ENCODE assay signal across 34 cellular contexts in genomic region chr3:32308378-32308777, GRCh38.
A peak's percentile ranks its signal among the peaks of the same experiment; 100 is the strongest.
DNase-seq lines count a peak whose midpoint lies in the region; ATAC-seq, FAIRE-seq and TF ChIP-seq lines count a peak whose summit lies in the region.
"Had no signal": no experiment of that assay in that cellular context is flagged by ENCODE, and none has a peak within 500 bp of the region (broad histone marks: within the 10 kb centered on the region; RNA-seq: fewer than 3 reads in every experiment).

No MANE protein-coding gene starts in this region.

- H3K36me3 ChIP-seq in HepG2 (replicated peaks in 1 of 2; ENCODE audit: control insufficient read depth in 1 of 2, insufficient read depth in 2 of 2, low read length in 2 of 2) (no peaks in the 10 kb centered on the region), right lobe of liver (no peaks in the 10 kb centered on the region), K562 (ENCODE audit: control insufficient read depth, insufficient read depth, low read length) (no peaks in the 10 kb centered on the region), neural progenitor cell (no peaks in the 10 kb centered on the region)
- H3K36me3 ChIP-seq: BE2C; BLaER1; BLaER1 treated with 17β-estradiol and CSF1 and Interleukin-3, amounts not matched to agents 10 nM and 100 nM had no signal

- 98% methylated on average over 4 of the region's 4 CpGs for WGBS in HepG2 (ENCODE audit: low lambda C conversion rate)
- WGBS in right lobe of liver (ENCODE audit: insufficient coverage, low coverage, low lambda C conversion rate, missing lambda C conversion rate) = 91% methylated on average over 4 of the region's 4 CpGs
- WGBS in K562 (ENCODE audit: insufficient coverage, low coverage, missing lambda C conversion rate) = 0% methylated on average over 4 of the region's 4 CpGs

- no peaks in the 10 kb centered on the region for H3K36me3 Mint-ChIP-seq in neural progenitor cell
- H3K36me3 Mint-ChIP-seq: CD14-positive monocyte; CD8-positive, alpha-beta T cell had no signal

- TF ChIP-seq CTCF in HepG2 (CRISPR knock-in tag; IDR thresholded peaks at IDR 0.05) = no peak
- TF ChIP-seq CTCF in right lobe of liver (IDR thresholded peaks at IDR 0.05) = no peak
- no peak for TF ChIP-seq CTCF in K562 (IDR thresholded peaks at IDR 0.05 in 2 of 3, conservative IDR thresholded peaks at IDR 0.05 in 1 of 3; ENCODE audit: insufficient read depth in 2 of 3, low read depth in 1 of 3, low read length in 3 of 3)
- no peak for TF ChIP-seq CTCF in neural progenitor cell (IDR thresholded peaks at IDR 0.05)

- TF ChIP-seq EP300 in HepG2 (IDR thresholded peaks at IDR 0.05; ENCODE audit: low read depth in 2 of 2, low read length in 2 of 2) = no peak
- TF ChIP-seq EP300 in HepG2 (CRISPR knock-in tag; IDR thresholded peaks at IDR 0.05; ENCODE audit: borderline replicate concordance) = no peak
- no peak for TF ChIP-seq EP300 in K562 (IDR thresholded peaks at IDR 0.05; ENCODE audit: low read length)

- peaks cover 2% of the 10 kb centered on the region for H3K27me3 Mint-ChIP-seq in neural progenitor cell (ENCODE audit: insufficient read depth, low read depth)
- H3K27me3 Mint-ChIP-seq: CD4-positive, alpha-beta memory T cell; CD4-positive, alpha-beta T cell; CD4-positive, CD25-positive, alpha-beta regulatory T cell; CD8-positive, alpha-beta memory T cell had no signal

- POLR2A ChIA-PET in HepG2 (lab: Yijun Ruan, JAX) (no interaction called here), K562 (lab: Yijun Ruan, JAX) (interaction anchor here (0.6 to 1.7 kb wide), 3 partner anchors 11 to 436 kb away, joined by 3 to 8 read pairs (median 3); no protein-coding TSS in a partner anchor)

- ATAC-seq in HepG2 (no peak), right lobe of liver (no peak), K562 (no peak), GM21423 (IDR thresholded peaks at IDR 0.05; ENCODE audit: unreplicated experiment) (no peak)
- ATAC-seq: A549; CD8-positive, alpha-beta T cell had no signal

- no peaks in the 10 kb centered on the region for H3K9me3 ChIP-seq in HepG2 (ENCODE audit: low read length)
- H3K9me3 ChIP-seq in right lobe of liver = no peaks in the 10 kb centered on the region
- H3K9me3 ChIP-seq in K562 (replicated peaks; ENCODE audit: control insufficient read depth, insufficient read depth, low read depth, low read length) = no peaks in the 10 kb centered on the region
- H3K9me3 ChIP-seq in neural progenitor cell (ENCODE audit: low read depth) = no peaks in the 10 kb centered on the region
- H3K9me3 ChIP-seq: A549; BE2C; BLaER1; BLaER1 treated with 17β-estradiol and CSF1 and Interleukin-3, amounts not matched to agents 10 nM and 100 nM; Caco-2 had no signal

- peaks cover 57% of the 10 kb centered on the region for H3K4me1 ChIP-seq in HepG2 (ENCODE audit: insufficient read depth, low read length)
- peaks cover 0 to 22% (median 6%) of the 10 kb centered on the region in 4 donors for H3K4me1 ChIP-seq in right lobe of liver
- no peaks in the 10 kb centered on the region for H3K4me1 ChIP-seq in K562 (replicated peaks in 1 of 2; ENCODE audit: control insufficient read depth in 2 of 2, insufficient read depth in 2 of 2, low read length in 2 of 2)
- peaks cover 30% of the 10 kb centered on the region for H3K4me1 ChIP-seq in neural progenitor cell
- H3K4me1 ChIP-seq: BE2C had no signal

- CTCF ChIA-PET in HepG2 (lab: Yijun Ruan, JAX; ENCODE audit: low intra/inter-chr PET ratio, low total read pairs) (no interaction called here), K562 (lab: Yijun Ruan, JAX; ENCODE audit: low intra/inter-chr PET ratio) (no interaction called here)

- H3K9me1 ChIP-seq in K562 (ENCODE audit: control insufficient read depth, insufficient read depth, low read length) = no peaks in the 10 kb centered on the region

- H2AFZ ChIP-seq in HepG2 (ENCODE audit: low read length) (no peak overlapping the region), K562 (ENCODE audit: low read depth, low read length) (no peak overlapping the region), neural progenitor cell (replicated peaks) (no peak overlapping the region)

- no peak for TF ChIP-seq POLR2A in HepG2 (IDR thresholded peaks at IDR 0.05; ENCODE audit: insufficient read depth in 1 of 2, low read depth in 2 of 2, low read length in 2 of 2)
- no peak for TF ChIP-seq POLR2A in right lobe of liver (IDR thresholded peaks at IDR 0.05)
- TF ChIP-seq POLR2A in K562 (conservative IDR thresholded peaks at IDR 0.05) = no peak

- no peak overlapping the region for H3K27ac Mint-ChIP-seq in neural progenitor cell
- H3K27ac Mint-ChIP-seq: B cell; CD14-positive monocyte; CD8-positive, alpha-beta T cell had no signal

- no peak overlapping the region for H3K4me2 ChIP-seq in HepG2 (ENCODE audit: low read depth, low read length)
- H3K4me2 ChIP-seq in K562 (ENCODE audit: insufficient read depth, low read length) = no peak overlapping the region
- peak overlapping the region; percentile 37 for H3K4me2 ChIP-seq in neural progenitor cell
- H3K4me2 ChIP-seq: A549 had no signal

- H3K27me3 ChIP-seq in HepG2 (ENCODE audit: control insufficient read depth in 1 of 2, insufficient read depth in 2 of 2, low read length in 2 of 2) = no peaks in the 10 kb centered on the region
- H3K27me3 ChIP-seq in right lobe of liver = no peaks in the 10 kb centered on the region
- peaks cover 17 to 31% of the 10 kb centered on the region in 2 experiments for H3K27me3 ChIP-seq in K562 (ENCODE audit: control insufficient read depth in 2 of 2, insufficient read depth in 2 of 2, low read length in 2 of 2)
- no peaks in the 10 kb centered on the region for H3K27me3 ChIP-seq in neural progenitor cell
- H3K27me3 ChIP-seq: BE2C; BLaER1; BLaER1 treated with 17β-estradiol and CSF1 and Interleukin-3, amounts not matched to agents 10 nM and 100 nM had no signal

- peaks cover 9% of the 10 kb centered on the region for H3F3A ChIP-seq in neural progenitor cell (ENCODE audit: low read depth)

- H3K27ac ChIP-seq in HepG2 (ENCODE audit: extremely low read length, insufficient read depth, low read length) = no peak overlapping the region
- H3K27ac ChIP-seq in right lobe of liver = no peak overlapping the region
- no peak overlapping the region for H3K27ac ChIP-seq in K562 (ENCODE audit: extremely low read depth, low read depth, low read length)
- no peak overlapping the region for H3K27ac ChIP-seq in neural progenitor cell
- H3K27ac ChIP-seq: 22Rv1; A549; BLaER1; BLaER1 treated with 17β-estradiol and CSF1 and Interleukin-3, amounts not matched to agents 10 nM and 100 nM; C4-2B had no signal

- DNase-seq in HepG2 (ENCODE audit: low spot score) (no peak), right lobe of liver (no peak), K562 (ENCODE audit: extremely low read depth in 1 of 4, low spot score in 3 of 4) (no peak), neural progenitor cell (ENCODE audit: low spot score) (no peak), kidney glomerular epithelial cell (lab: John Stamatoyannopoulos, UW) (no peak)
- DNase-seq: 8988T; ACHN; AML-193; BE2C; Caco-2; Calu3; CD4-positive, alpha-beta memory T cell; CD4-positive, alpha-beta T cell; CD4-positive, CD25-positive, alpha-beta regulatory T cell; CD8-positive, alpha-beta memory T cell; CD8-positive, alpha-beta T cell; COR-L47; DMS 273 treated with DMSO at 0.1 percent for 48 hours; DMS153; DMS53; DMS79; DMS79 treated with DMSO at 0.1 percent for 48 hours; DND-41; EL had no signal

- H3K79me2 ChIP-seq in HepG2 (ENCODE audit: insufficient read depth, low read length) (peaks cover 9% of the 10 kb centered on the region), K562 (ENCODE audit: control insufficient read depth, insufficient read depth, low read length) (no peaks in the 10 kb centered on the region), neural progenitor cell (ENCODE audit: low read depth) (no peaks in the 10 kb centered on the region)

- in situ Hi-C loops in HepG2 (cut with HindIII; ENCODE audit: extremely low pct_ligation_motif_present, low pct_unique_long_range_greater_than_20kb) (no loop called here), K562 (cut with MboI) (no loop called here)

- H3K4me3 ChIP-seq in HepG2 (replicated peaks in 1 of 3; ENCODE audit: insufficient read depth in 1 of 3, low read depth in 2 of 3, low read length in 3 of 3) (no peak overlapping the region), right lobe of liver (no peak overlapping the region), K562 (no peak overlapping the region), neural progenitor cell (no peak overlapping the region)
- H3K4me3 ChIP-seq: A549; BLaER1; BLaER1 treated with 17β-estradiol and CSF1 and Interleukin-3, amounts not matched to agents 10 nM and 100 nM had no signal

- no TSS peak for BruUV-seq in HepG2 (replicated peaks; lab: Mats Ljungman, UMichigan)
- BruUV-seq in K562 (replicated peaks; lab: Mats Ljungman, UMichigan) = no TSS peak

- no peak for FAIRE-seq in HepG2 (lab: Jason Lieb, UNC)
- no peak for FAIRE-seq in K562 (lab: Jason Lieb, UNC)
- FAIRE-seq: A204.1, A549, D721Med had no signal

- H3K9ac ChIP-seq in HepG2 (ENCODE audit: insufficient read depth, low read depth, low read length) = no peak overlapping the region
- H3K9ac ChIP-seq in K562 (ENCODE audit: insufficient read depth in 1 of 2, low read depth in 2 of 2, low read length in 2 of 2) = no peak overlapping the region
- H3K9ac ChIP-seq in neural progenitor cell = no peak overlapping the region
- H3K9ac ChIP-seq: BLaER1; BLaER1 treated with 17β-estradiol and CSF1 and Interleukin-3, amounts not matched to agents 10 nM and 100 nM had no signal

- TF ChIP-seq RAD21 in HepG2 (CRISPR knock-in tag; IDR thresholded peaks at IDR 0.05) (no peak), K562 (CRISPR knock-in tag; conservative IDR thresholded peaks at IDR 0.05 in 1 of 2, IDR thresholded peaks at IDR 0.05 in 1 of 2) (no peak)

- peaks cover 25% of the 10 kb centered on the region for H3K4me1 Mint-ChIP-seq in neural progenitor cell

- H3K9me3 Mint-ChIP-seq in neural progenitor cell = peaks cover 2% of the 10 kb centered on the region
- H3K9me3 Mint-ChIP-seq: CD4-positive, alpha-beta T cell; CD8-positive, alpha-beta memory T cell; CD8-positive, alpha-beta T cell had no signal

- 0 out of 2 replicates have a peak, but pooled peaks cover 5% of the 10 kb centered on the region for H4K20me1 ChIP-seq in HepG2 (ENCODE audit: insufficient read depth, low read length)
- H4K20me1 ChIP-seq in K562 (replicated peaks; ENCODE audit: control insufficient read depth, insufficient read depth, low read length) = no peaks in the 10 kb centered on the region
- H4K20me1 ChIP-seq in neural progenitor cell (ENCODE audit: low read depth) = no peaks in the 10 kb centered on the region

- no peak overlapping the region for H3K4me3 Mint-ChIP-seq in neural progenitor cell
- H3K4me3 Mint-ChIP-seq: B cell; CD14-positive monocyte; CD4-positive, alpha-beta memory T cell; CD4-positive, alpha-beta T cell; CD4-positive, CD25-positive, alpha-beta regulatory T cell; CD8-positive, alpha-beta memory T cell; CD8-positive, alpha-beta T cell had no signal

- intact Hi-C loops in HepG2 (cut with micrococcal nuclease; ENCODE audit: unreplicated experiment) = no loop called here
- intact Hi-C loops in right lobe of liver (cut with DNase I) = no loop called here
- intact Hi-C loops in K562 (cut with micrococcal nuclease) = no loop called here

TF ChIP-seq in HepG2, 621 proteins besides CTCF, POLR2A, EP300 and RAD21 (continues in another document):
- TF ChIP-seq ZNF138 (CRISPR knock-in tag; IDR thresholded peaks at IDR 0.05; ENCODE audit: low read depth) (no peak), ZMYM2 (CRISPR knock-in tag; IDR thresholded peaks at IDR 0.05) (no peak)

TF ChIP-seq in K562, 482 proteins besides CTCF, POLR2A, EP300 and RAD21 (continues in another document):
- TF ChIP-seq CHCHD3 (CRISPR knock-in tag; IDR thresholded peaks at IDR 0.05) (no peak), RBM25 (IDR thresholded peaks at IDR 0.05; ENCODE audit: low read depth, low read length, severe bottlenecking) (peak; percentile 72)
